In genomic region chr7:74405191-74405898, GRCh38 we compare ENCODE assay signal across 9 cellular contexts. TPM values are rescaled to one million over a fixed set of nuclear protein-coding genes. Genes with fewer than 3 reads are reported as not detected.
DNase-seq lines count a peak whose midpoint lies in the region; ATAC-seq and TF ChIP-seq lines count a peak whose summit lies in the region.
"Had no signal": no experiment of that assay in that cellular context is flagged by ENCODE, and none has a peak within 500 bp of the region (broad histone marks: within the 10 kb centered on the region; RNA-seq: fewer than 3 reads in every experiment).

No MANE protein-coding gene starts in this region.

- no peaks in the 10 kb centered on the region for H3K79me2 ChIP-seq in PC-3 (ENCODE audit: low read length)

- CTCF ChIA-PET in PC-3 (lab: Charles Lee) = interaction anchor here (0.6 kb wide), 2 partner anchors 60 to 69 kb away, joined by 4 to 6 read pairs; no protein-coding TSS in a partner anchor

- BruUV-seq in PC-3 (replicated peaks; lab: Mats Ljungman, UMichigan) = no TSS peak

- ATAC-seq in PC-3 = no peak

- no peak overlapping the region for H3K4me2 ChIP-seq in PC-3 (ENCODE audit: low read length)

- H2AFZ ChIP-seq in PC-3 (ENCODE audit: low read length) = no peak overlapping the region

- POLR2A ChIA-PET in PC-3 (lab: Charles Lee; ENCODE audit: unreplicated experiment) = no interaction called here

- no peaks in the 10 kb centered on the region for H3K36me3 ChIP-seq in PC-3 (ENCODE audit: low read depth, low read length)

- H3K27me3 Mint-ChIP-seq in glutamatergic neuron (ENCODE audit: unreplicated experiment) = peaks cover 11% of the 10 kb centered on the region

- H3K9me3 Mint-ChIP-seq in glutamatergic neuron (ENCODE audit: unreplicated experiment) = peaks cover 9% of the 10 kb centered on the region

- no peaks in the 10 kb centered on the region for H3K9me3 ChIP-seq in PC-3 (ENCODE audit: low read length)

- H3K9me2 ChIP-seq in PC-3 (replicated peaks; ENCODE audit: low read length) = no peaks in the 10 kb centered on the region

- no peaks in the 10 kb centered on the region for H3K4me1 Mint-ChIP-seq in glutamatergic neuron (ENCODE audit: low read depth, unreplicated experiment)

- no peaks in the 10 kb centered on the region for H4K20me1 ChIP-seq in PC-3 (ENCODE audit: low read length)

- no peak overlapping the region for H3K27ac ChIP-seq in PC-3 (ENCODE audit: low read length)
- H3K27ac ChIP-seq: SK-N-MC had no signal

- intact Hi-C loops in PC-3 (cut with micrococcal nuclease) = no loop called here

- H3K4me3 Mint-ChIP-seq in glutamatergic neuron (ENCODE audit: unreplicated experiment) = no peak overlapping the region

- H3K4me1 ChIP-seq in PC-3 (ENCODE audit: insufficient read depth, low read length) = no peaks in the 10 kb centered on the region

- H3K36me3 Mint-ChIP-seq in glutamatergic neuron (ENCODE audit: unreplicated experiment) = no peaks in the 10 kb centered on the region

- H3K9ac ChIP-seq in PC-3 (ENCODE audit: low read length) = no peak overlapping the region

- DNase-seq in stimulated activated CD4-positive, alpha-beta T cell treated with anti-CD3 and anti-CD28 coated beads, Interleukin-15, amount 100 ng/mL, for 24 hours = peak; percentile 19
- DNase-seq in stimulated activated CD4-positive, alpha-beta T cell treated with anti-CD3 and anti-CD28 coated beads, Interleukin-4, amount 100 ng/mL, for 24 hours = no peak
- DNase-seq in PC-3 (no peak), glutamatergic neuron (peak; percentile 63), superior temporal gyrus (ENCODE audit: extremely low spot score) (no peak), activated gamma-delta T cell treated with Interleukin-2 at 50 U/mL for 16 hours (no peak), NCI-H345 treated with DMSO at 0.1 percent for 48 hours (lab: John Stamatoyannopoulos, UW; ENCODE audit: unreplicated experiment) (no peak)
- no peak for DNase-seq in activated CD4-positive, CD25-positive, alpha-beta regulatory T cell treated with anti-CD3 and anti-CD28 coated beads, Interleukin-2, amount 50 U/mL, for 72 hours

- H3F3A ChIP-seq in PC-3 (ENCODE audit: low read length, unreplicated experiment) = no peaks in the 10 kb centered on the region

- H3K27ac Mint-ChIP-seq in glutamatergic neuron (ENCODE audit: unreplicated experiment) = no peak overlapping the region

- H3K27me3 ChIP-seq in PC-3 (ENCODE audit: low read length) = no peaks in the 10 kb centered on the region

- H3K4me3 ChIP-seq in PC-3 (ENCODE audit: low read length) = no peak overlapping the region
- H3K4me3 ChIP-seq: SK-N-MC had no signal

- TF ChIP-seq CTCF in PC-3 (conservative IDR thresholded peaks at IDR 0.05; ENCODE audit: low read depth, low read length) (peak; percentile 63), glutamatergic neuron (IDR thresholded peaks at IDR 0.05; ENCODE audit: partially characterized antibody, unreplicated experiment) (peak; percentile 68)

RNA-seq across cellular contexts. Expression of gene GTF2IRD1, which starts 48.4 kb away (rescaled TPM):
- total RNA-seq in PC-3 (2014; rRNA removed) (14.9 and 21.9 TPM in 2 replicates), glutamatergic neuron (ENCODE audit: unreplicated experiment) (59.4 TPM)

Comparison
In these comparisons a context has a peak if more than half of its experiments do, and no peak if none do; other contexts are left out.
1. DNase-seq: peak in stimulated activated CD4-positive, alpha-beta T cell treated with anti-CD3 and anti-CD28 coated beads, Interleukin-15, amount 100 ng/mL, for 24 hours (single experiment) and glutamatergic neuron (single experiment); none in stimulated activated CD4-positive, alpha-beta T cell treated with anti-CD3 and anti-CD28 coated beads, Interleukin-4, amount 100 ng/mL, for 24 hours (single experiment), PC-3 (single experiment), superior temporal gyrus (single experiment), activated gamma-delta T cell treated with Interleukin-2 at 50 U/mL for 16 hours (single experiment), NCI-H345 treated with DMSO at 0.1 percent for 48 hours (single experiment) and activated CD4-positive, CD25-positive, alpha-beta regulatory T cell treated with anti-CD3 and anti-CD28 coated beads, Interleukin-2, amount 50 U/mL, for 72 hours (single experiment).